Comparison of ENCODE assay signal across 8 cellular contexts in the genomic region with DNA sequence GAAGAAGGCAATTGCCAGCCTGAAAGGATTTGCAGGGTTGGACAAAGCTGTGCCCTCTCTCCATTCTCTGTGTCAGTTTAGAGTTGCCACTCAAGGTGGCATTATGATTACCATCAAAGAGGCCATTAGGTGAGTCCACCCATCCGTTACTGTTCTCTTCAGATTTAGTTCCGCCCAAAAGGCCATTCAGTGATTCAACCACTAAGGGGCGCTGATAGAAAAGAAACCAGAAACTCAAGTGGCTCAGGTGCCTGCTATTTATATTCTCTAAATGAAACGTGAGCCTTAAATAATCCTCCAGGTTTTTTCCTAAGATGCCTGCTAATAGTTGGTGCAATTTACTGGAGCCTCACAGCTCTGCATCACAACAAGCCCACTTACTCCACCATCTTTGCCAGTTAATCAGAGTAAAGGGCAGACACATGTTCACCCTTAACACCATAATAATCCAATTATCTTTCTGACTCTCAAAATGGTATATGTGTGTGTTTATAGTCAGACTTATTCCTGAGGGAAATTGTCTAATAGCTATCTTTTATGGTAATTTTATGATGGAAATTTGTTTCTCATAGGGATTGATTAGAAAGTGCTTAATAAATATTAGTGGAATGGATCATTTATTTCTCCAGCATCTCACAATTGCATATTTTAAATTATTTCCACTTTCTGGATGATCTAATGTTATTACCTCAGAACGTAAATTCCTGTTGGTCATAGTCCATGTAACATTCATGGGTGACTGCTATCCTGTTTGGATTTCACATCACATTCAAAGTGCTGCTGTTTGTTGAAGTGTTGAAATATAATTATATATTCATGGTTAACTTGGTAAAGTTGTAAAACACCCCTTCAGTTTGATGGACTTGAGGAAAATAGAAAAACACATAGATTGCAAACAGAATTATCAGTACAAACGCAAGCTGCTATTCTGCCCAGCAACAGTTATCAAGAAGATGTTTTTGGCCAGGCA. TPM values are rescaled to one million over a fixed set of nuclear protein-coding genes. Genes with fewer than 3 reads are reported as not detected.
A peak's percentile ranks its signal among the peaks of the same experiment; 100 is the strongest.
DNase-seq lines count a peak whose midpoint lies in the region; ATAC-seq and TF ChIP-seq lines count a peak whose summit lies in the region.

No MANE protein-coding gene starts in this region.

- H3K4me1 Mint-ChIP-seq in H9 (peaks cover 17 to 20% of the 10 kb centered on the region in 2 experiments), T-helper 17 cell (peaks cover 2% of the 10 kb centered on the region)

- H2AK5ac ChIP-seq in H9 (ENCODE audit: insufficient read length, low read length), result no peak overlapping the region

- H3K27me3 ChIP-seq in H9 (ENCODE audit: insufficient read depth, low read length) (no peaks in the 10 kb centered on the region), ascending aorta (no peaks in the 10 kb centered on the region), suprapubic skin (no peaks in the 10 kb centered on the region)

- no peak overlapping the region for H4K8ac ChIP-seq in H9 (replicated peaks; ENCODE audit: insufficient read length, low read depth, low read length)

- intact Hi-C loops in ascending aorta (cut with DNase I), result loop anchor here (5.0 kb wide), 1 partner anchor 375 kb away; no protein-coding TSS in a partner anchor

- H3K18ac ChIP-seq in H9 (ENCODE audit: insufficient read length, low read depth, low read length), result no peak overlapping the region

- TF ChIP-seq POLR2A in suprapubic skin (IDR thresholded peaks at IDR 0.05), result no peak

- no peak overlapping the region for H3K23ac ChIP-seq in H9 (ENCODE audit: insufficient read length, low read depth, low read length)

- H3K4ac ChIP-seq in H9 (ENCODE audit: low read depth, low read length), result no peak overlapping the region

- no peak overlapping the region for H3T11ph ChIP-seq in H9 (ENCODE audit: low read length)

- H3K9me3 ChIP-seq in H9 (ENCODE audit: control insufficient read depth, low read depth, low read length), result no peaks in the 10 kb centered on the region
- H3K9me3 ChIP-seq in ascending aorta, result no peaks in the 10 kb centered on the region
- no peaks in the 10 kb centered on the region for H3K9me3 ChIP-seq in suprapubic skin
- H3K9me3 ChIP-seq in T-helper 17 cell (ENCODE audit: control insufficient read depth, low read length, poor library complexity, severe bottlenecking), result no peaks in the 10 kb centered on the region

- no peaks in the 10 kb centered on the region for H3K9me3 Mint-ChIP-seq in H9

- no peak overlapping the region for H4K5ac ChIP-seq in H9 (ENCODE audit: insufficient read length, low read depth, low read length)

- H3K4me3 Mint-ChIP-seq in H9 (0 out of 5 replicates have a peak overlapping the region, but pooled peaks of 1 of the 2 experiments have one; percentile 17), T-helper 17 cell (no peak overlapping the region)

- no peak overlapping the region for H2AFZ ChIP-seq in H9 (ENCODE audit: low read length)

- no peak for ATAC-seq in GM19467 (IDR thresholded peaks at IDR 0.05; ENCODE audit: unreplicated experiment)
- no peak for ATAC-seq in T-helper 17 cell

- H3K27me3 Mint-ChIP-seq in H9 (ENCODE audit: low read depth) (no peaks in the 10 kb centered on the region), T-helper 17 cell (no peaks in the 10 kb centered on the region)

- peaks cover 4 to 17% of the 10 kb centered on the region in 2 donors for H3K36me3 ChIP-seq in ascending aorta
- peaks cover 4% of the 10 kb centered on the region for H3K36me3 ChIP-seq in suprapubic skin

- WGBS in H9 (ENCODE audit: extremely low coverage, insufficient read length, low lambda C conversion rate), result no CpG with 5 or more reads among the region's 6 CpGs
- WGBS in suprapubic skin, result 45% methylated on average over 6 of the region's 6 CpGs

- no peaks in the 10 kb centered on the region for H3K23me2 ChIP-seq in H9 (ENCODE audit: insufficient read length, low read depth, low read length, poor library complexity, severe bottlenecking)

- no peaks in the 10 kb centered on the region for H3K79me2 ChIP-seq in H9 (ENCODE audit: insufficient read depth, low read length)

- no peak overlapping the region for H3K14ac ChIP-seq in H9 (ENCODE audit: insufficient read depth, low read length)

- H3K4me1 ChIP-seq in H9 (ENCODE audit: insufficient read depth, low read length), result no peaks in the 10 kb centered on the region
- H3K4me1 ChIP-seq in ascending aorta, result no peaks in the 10 kb centered on the region
- H3K4me1 ChIP-seq in suprapubic skin, result peaks cover 8% of the 10 kb centered on the region

- H3K4me3 ChIP-seq in ascending aorta (no peak overlapping the region), suprapubic skin (no peak overlapping the region)

- peak; percentile 56 for DNase-seq in AG20443 (ENCODE audit: low spot score)
- peak; percentile 65 for DNase-seq in H9
- peak; percentile 34 for DNase-seq in NCI-H226
- DNase-seq in ascending aorta (ENCODE audit: low spot score in 2 of 2), result no peak
- DNase-seq in iPS DF 4.7 (ENCODE audit: extremely low read depth, low spot score), result peak; percentile 79
- DNase-seq in suprapubic skin (ENCODE audit: low spot score in 2 of 2), result peak in 1 of 2 donors; percentile 12
- no peak for DNase-seq in T-helper 17 cell

- H4K91ac ChIP-seq in H9 (ENCODE audit: insufficient read length, low read depth, low read length), result no peak overlapping the region

- H2BK20ac ChIP-seq in H9 (ENCODE audit: low read depth, low read length, poor library complexity, severe bottlenecking), result no peak overlapping the region

- H2BK5ac ChIP-seq in H9 (ENCODE audit: insufficient read length, low read length), result no peak overlapping the region

- H2BK120ac ChIP-seq in H9 (ENCODE audit: low read depth, low read length, poor library complexity, severe bottlenecking), result no peak overlapping the region

- H3K79me1 ChIP-seq in H9 (ENCODE audit: insufficient read depth, low read depth, low read length, poor library complexity, severe bottlenecking), result no peaks in the 10 kb centered on the region

- peak; percentile 92 for TF ChIP-seq CTCF in H9 (conservative IDR thresholded peaks at IDR 0.05)
- peak; percentile 12 to 52 (median 40) for TF ChIP-seq CTCF in ascending aorta (IDR thresholded peaks at IDR 0.05)
- peak; percentile 30 to 51 for TF ChIP-seq CTCF in suprapubic skin (IDR thresholded peaks at IDR 0.05)

- no peaks in the 10 kb centered on the region for H4K20me1 ChIP-seq in H9 (ENCODE audit: control insufficient read depth, insufficient read depth, insufficient read length)

- H3K4me2 ChIP-seq in H9 (ENCODE audit: insufficient read depth, insufficient read length, low read length), result peak overlapping the region; percentile 4

- no peak overlapping the region for H2BK12ac ChIP-seq in H9 (ENCODE audit: insufficient read length, low read depth, low read length)

- peak overlapping the region in 1 of 3 experiments; percentile 61; a peak in 1 of 7 replicates for H3K27ac Mint-ChIP-seq in H9
- H3K27ac Mint-ChIP-seq in T-helper 17 cell, result no peak overlapping the region

- H3K27ac ChIP-seq in H9 (ENCODE audit: insufficient read length, low read depth, low read length) (no peak overlapping the region), ascending aorta (no peak overlapping the region), suprapubic skin (no peak overlapping the region)

- H3K9ac ChIP-seq in H9 (ENCODE audit: extremely low read depth, insufficient read length, low read length), result no peak overlapping the region

- no peak for TF ChIP-seq EP300 in suprapubic skin (IDR thresholded peaks at IDR 0.05)

- no peak overlapping the region for H2BK15ac ChIP-seq in H9 (ENCODE audit: low read depth, low read length)

- H3K36me3 Mint-ChIP-seq in H9 (ENCODE audit: insufficient read depth in 1 of 3, low read depth in 3 of 3) (peaks cover 0 to 5% (median 0%) of the 10 kb centered on the region in 3 experiments; a peak in 2 of 7 replicates), T-helper 17 cell (ENCODE audit: low read depth) (peaks cover 2% of the 10 kb centered on the region)

- H3K56ac ChIP-seq in H9 (ENCODE audit: insufficient read length, low read depth, low read length), result no peak overlapping the region

RNA-seq across cellular contexts. Expression of gene TANGO6, which starts 59.3 kb away (rescaled TPM):
- total RNA-seq in H9 (2021) (12.0 and 12.5 TPM in 2 replicates), ascending aorta (3.7 TPM), suprapubic skin (10 to 100 TPM; 10.6 to 14.0 (median 12.0) TPM), T-helper 17 cell (10 to 100 TPM; 21.2 to 24.2 TPM)

Comparison
In these comparisons a context has a peak if more than half of its experiments do, and no peak if none do; other contexts are left out.
1. DNase-seq: peak in AG20443 (single experiment), H9 (single experiment), NCI-H226 (single experiment) and iPS DF 4.7 (single experiment); none in ascending aorta (0 of 2) and T-helper 17 cell (0 of 3).
2. CTCF ChIP-seq: peak in every context shown above with its lines; median percentile 92 in H9; 40 in suprapubic skin; 40 in ascending aorta.